Comparison of ENCODE assay signal across 17 cellular contexts in the genomic region with DNA sequence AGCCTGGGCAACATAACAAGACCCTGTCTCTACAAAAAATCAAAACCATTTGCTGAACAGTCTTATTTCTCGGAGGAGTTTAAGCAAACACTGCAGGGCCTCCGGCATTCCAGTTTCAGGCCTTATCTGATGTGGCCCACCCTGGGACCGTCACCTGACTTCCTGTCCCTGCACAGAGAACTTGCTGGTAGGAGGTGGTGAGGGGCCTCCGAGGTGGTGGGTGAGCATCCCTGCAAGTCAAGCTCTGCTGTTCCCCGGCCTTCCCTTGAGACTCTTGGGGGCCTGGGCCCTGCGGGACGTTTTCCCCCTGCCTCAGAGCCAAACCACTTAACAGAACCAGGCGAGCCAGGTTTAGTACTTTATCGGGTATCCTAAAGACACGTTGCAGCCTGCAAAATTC. TPM values are rescaled to one million over a fixed set of nuclear protein-coding genes. Genes with fewer than 3 reads are reported as not detected.
DNase-seq lines count a peak whose midpoint lies in the region; ATAC-seq, FAIRE-seq and TF ChIP-seq lines count a peak whose summit lies in the region.
"Had no signal": no experiment of that assay in that cellular context is flagged by ENCODE, and none has a peak within 500 bp of the region (broad histone marks: within the 10 kb centered on the region; RNA-seq: fewer than 3 reads in every experiment).

No MANE protein-coding gene starts in this region.

- H3K36me3 Mint-ChIP-seq in activated naive CD8-positive, alpha-beta T cell treated with anti-CD3 and anti-CD28 coated beads, Interleukin-2, amount 50 U/mL, for 24 hours (ENCODE audit: low read depth): peaks cover 17% of the 10 kb centered on the region
- peaks cover 0 to 12% (median 0%) of the 10 kb centered on the region in 3 donors for H3K36me3 Mint-ChIP-seq in naive thymus-derived CD8-positive, alpha-beta T cell

- H3K27me3 ChIP-seq in heart left ventricle (no peaks in the 10 kb centered on the region), DND-41 (ENCODE audit: insufficient read depth, low read length, poor library complexity) (no peaks in the 10 kb centered on the region), small intestine (ENCODE audit: control insufficient read depth in 2 of 2, insufficient read depth in 2 of 2, low read length in 2 of 2) (no peaks in the 10 kb centered on the region)
- H3K27me3 ChIP-seq: MG63, Peyer's patch had no signal

- ATAC-seq in Right ventricle myocardium inferior (no peak), heart left ventricle (no peak), DND-41 (ENCODE audit: insufficient read depth, low read depth) (no peak)
- ATAC-seq in activated naive CD8-positive, alpha-beta T cell treated with anti-CD3 and anti-CD28 coated beads, Interleukin-2, amount 50 U/mL, for 24 hours: no peak
- ATAC-seq in naive thymus-derived CD8-positive, alpha-beta T cell: peak; percentile 55 to 57

- TF ChIP-seq CTCF in heart left ventricle (IDR thresholded peaks at IDR 0.05) (no peak), DND-41 (IDR thresholded peaks at IDR 0.05; ENCODE audit: borderline replicate concordance, extremely low read depth, low read length, poor library complexity, severe bottlenecking) (no peak)

- POLR2A ChIA-PET in naive thymus-derived CD8-positive, alpha-beta T cell (lab: Charles Lee): interaction anchor here (0.7 to 0.9 kb wide), 2 partner anchors 15 to 44 kb away, joined by 3 to 4 read pairs; no protein-coding TSS in a partner anchor

- no peaks in the 10 kb centered on the region for H3K27me3 Mint-ChIP-seq in activated naive CD8-positive, alpha-beta T cell treated with anti-CD3 and anti-CD28 coated beads, Interleukin-2, amount 50 U/mL, for 24 hours
- H3K27me3 Mint-ChIP-seq in naive thymus-derived CD8-positive, alpha-beta T cell: no peaks in the 10 kb centered on the region

- H3K4me3 Mint-ChIP-seq in activated naive CD8-positive, alpha-beta T cell treated with anti-CD3 and anti-CD28 coated beads, Interleukin-2, amount 50 U/mL, for 24 hours: no peak overlapping the region
- H3K4me3 Mint-ChIP-seq in naive thymus-derived CD8-positive, alpha-beta T cell: peak overlapping the region; percentile 62 to 82 (median 78)
- H3K4me3 Mint-ChIP-seq: HFFc6 had no signal

- DNase-seq in Right ventricle myocardium inferior (ENCODE audit: missing footprints) (peak; percentile 54), heart left ventricle (no peak), DND-41 (peak; percentile 18), NCI-H524 treated with DMSO at 0.1 percent for 48 hours (lab: John Stamatoyannopoulos, UW) (no peak), small intestine (no peak)
- DNase-seq in activated naive CD8-positive, alpha-beta T cell treated with anti-CD3 and anti-CD28 coated beads, Interleukin-2, amount 50 U/mL, for 24 hours: no peak
- peak in 3 of 10 donors; percentile 37 to 41 (median 40) for DNase-seq in naive thymus-derived CD8-positive, alpha-beta T cell
- DNase-seq in effector CD4-positive, alpha-beta T cell: no peak
- DNase-seq: ACHN, HFFc6, MG63, NCI-H1105, NCI-H1694 treated with DMSO at 0.1 percent for 48 hours, NCI-H446 treated with DMSO at 0.1 percent for 48 hours, NCI-H82, Peyer's patch had no signal

- peaks cover 67% of the 10 kb centered on the region for H3K4me1 Mint-ChIP-seq in activated naive CD8-positive, alpha-beta T cell treated with anti-CD3 and anti-CD28 coated beads, Interleukin-2, amount 50 U/mL, for 24 hours
- H3K4me1 Mint-ChIP-seq in naive thymus-derived CD8-positive, alpha-beta T cell: peaks cover 23 to 88% (median 72%) of the 10 kb centered on the region in 4 donors

- peaks cover 81% of the 10 kb centered on the region for H4K20me1 ChIP-seq in DND-41 (ENCODE audit: insufficient read depth, low read length)

- no peak for TF ChIP-seq POLR2A in heart left ventricle (IDR thresholded peaks at IDR 0.05)

- FAIRE-seq in small intestine (lab: Jason Lieb, UNC): no peak

- no peak overlapping the region for H3K9ac ChIP-seq in DND-41 (ENCODE audit: low read depth, low read length)
- H3K9ac ChIP-seq: KMS-11 had no signal

- intact Hi-C loops in Right ventricle myocardium inferior (cut with DNase I) (no loop called here), heart left ventricle (cut with DNase I) (no loop called here)

- peak overlapping the region in 1 of 12 donors; percentile 19 for H3K27ac ChIP-seq in heart left ventricle
- no peak overlapping the region; the same call in 1 of the 2 replicates for H3K27ac ChIP-seq in DND-41 (ENCODE audit: low read length)
- H3K27ac ChIP-seq in small intestine (ENCODE audit: low read depth in 1 of 2, low read length in 1 of 2): no peak overlapping the region
- H3K27ac ChIP-seq: KMS-11, Peyer's patch had no signal

- H3K4me2 ChIP-seq in DND-41 (ENCODE audit: insufficient read depth, low read length): no peak overlapping the region
- H3K4me2 ChIP-seq: KMS-11 had no signal

- 50 to 53% (median 52%) methylated on average over 10 of the region's 10 CpGs for WGBS in heart left ventricle, 4 donors
- WGBS in small intestine, 3 donors: 73 to 88% (median 84%) methylated on average over 10 of the region's 10 CpGs

- H3K36me3 ChIP-seq in heart left ventricle (peaks cover 0 to 34% (median 2%) of the 10 kb centered on the region in 9 donors), DND-41 (ENCODE audit: insufficient read depth, low read length) (peaks cover 32% of the 10 kb centered on the region), small intestine (ENCODE audit: control insufficient read depth in 2 of 2, insufficient read depth in 2 of 2, low read length in 2 of 2) (no peaks in the 10 kb centered on the region)

- H3K9me3 Mint-ChIP-seq in activated naive CD8-positive, alpha-beta T cell treated with anti-CD3 and anti-CD28 coated beads, Interleukin-2, amount 50 U/mL, for 24 hours: no peaks in the 10 kb centered on the region
- no peaks in the 10 kb centered on the region for H3K9me3 Mint-ChIP-seq in naive thymus-derived CD8-positive, alpha-beta T cell
- H3K9me3 Mint-ChIP-seq: HFFc6 had no signal

- H3K79me2 ChIP-seq in DND-41 (ENCODE audit: insufficient read depth, low read length): peaks cover 95% of the 10 kb centered on the region

- H3K4me3 ChIP-seq in heart left ventricle (no peak overlapping the region), DND-41 (ENCODE audit: low read depth in 1 of 2, low read length in 2 of 2) (no peak overlapping the region), small intestine (ENCODE audit: low read depth in 1 of 2, low read length in 2 of 2) (no peak overlapping the region)
- H3K4me3 ChIP-seq: MG63, Peyer's patch had no signal

- H3K4me1 ChIP-seq in heart left ventricle (peaks cover 3 to 52% (median 26%) of the 10 kb centered on the region in 12 donors), DND-41 (ENCODE audit: insufficient read depth, low read length) (peaks cover 38% of the 10 kb centered on the region), small intestine (ENCODE audit: control insufficient read depth in 2 of 2, insufficient read depth in 1 of 2, low read depth in 1 of 2, low read length in 1 of 2) (no peaks in the 10 kb centered on the region)

- no peak overlapping the region for H2AFZ ChIP-seq in DND-41 (ENCODE audit: low read depth, low read length)

- H3K27ac Mint-ChIP-seq in activated naive CD8-positive, alpha-beta T cell treated with anti-CD3 and anti-CD28 coated beads, Interleukin-2, amount 50 U/mL, for 24 hours: peak overlapping the region; percentile 42
- H3K27ac Mint-ChIP-seq in naive thymus-derived CD8-positive, alpha-beta T cell: peak overlapping the region; percentile 77 to 94 (median 91)
- H3K27ac Mint-ChIP-seq: HFFc6 had no signal

- H3K9me3 ChIP-seq in heart left ventricle (no peaks in the 10 kb centered on the region), DND-41 (ENCODE audit: insufficient read depth, low read length, severe bottlenecking) (no peaks in the 10 kb centered on the region), small intestine (ENCODE audit: control insufficient read depth, low read depth) (no peaks in the 10 kb centered on the region)
- H3K9me3 ChIP-seq: MG63, Peyer's patch had no signal

RNA-seq across cellular contexts. Expression of gene AP5Z1, which starts 44.5 kb away (rescaled TPM):
- total RNA-seq in Right ventricle myocardium inferior: 14.4 TPM
- total RNA-seq in heart left ventricle: 10 to 100 TPM in 7 of 9 donors, 1 to 10 TPM in 2; 8.4 to 31.9 (median 12.0) TPM
- polyA plus RNA-seq in heart left ventricle: 10 to 100 TPM; 14.9 to 17.3 TPM
- total RNA-seq in naive thymus-derived CD8-positive, alpha-beta T cell: 100 to 1,000 TPM; 109 to 111 TPM
- polyA plus RNA-seq in naive thymus-derived CD8-positive, alpha-beta T cell: 10 to 100 TPM; 25.2 to 44.1 (median 34.1) TPM
- polyA plus RNA-seq in small intestine: 100 to 1,000 TPM in 1 of 3 donors, 10 to 100 TPM in 2; 42.3 to 116 (median 86.1) TPM

RNA-seq across cellular contexts. Expression of gene FOXK1, which starts 48.9 kb away (rescaled TPM):
- 16.8 TPM for total RNA-seq in Right ventricle myocardium inferior
- 10 to 100 TPM; 12.4 to 43.7 (median 22.5) TPM for total RNA-seq in heart left ventricle
- 1 to 10 TPM; 9.3 to 9.4 TPM for polyA plus RNA-seq in heart left ventricle
- total RNA-seq in naive thymus-derived CD8-positive, alpha-beta T cell: 10 to 100 TPM; 71.5 to 78.5 TPM
- 1 to 10 TPM; 2.3 to 5.6 (median 3.6) TPM for polyA plus RNA-seq in naive thymus-derived CD8-positive, alpha-beta T cell
- 10 to 100 TPM in 1 of 3 donors, 1 to 10 TPM in 2; 1.4 to 10.5 (median 2.0) TPM for polyA plus RNA-seq in small intestine

Comparison
In these comparisons a context has a peak if more than half of its experiments do, and no peak if none do; other contexts are left out.
1. DNase-seq: peak in Right ventricle myocardium inferior (single experiment) and DND-41 (single experiment); none in heart left ventricle (0 of 5), activated naive CD8-positive, alpha-beta T cell treated with anti-CD3 and anti-CD28 coated beads, Interleukin-2, amount 50 U/mL, for 24 hours (single experiment), NCI-H524 treated with DMSO at 0.1 percent for 48 hours (single experiment), effector CD4-positive, alpha-beta T cell (single experiment) and small intestine (single experiment).
2. ATAC-seq: peak in naive thymus-derived CD8-positive, alpha-beta T cell (2 of 2); none in Right ventricle myocardium inferior (single experiment), heart left ventricle (0 of 4), DND-41 (single experiment) and activated naive CD8-positive, alpha-beta T cell treated with anti-CD3 and anti-CD28 coated beads, Interleukin-2, amount 50 U/mL, for 24 hours (single experiment).